10 cellular contexts compared by ENCODE assay signal in the genomic region with DNA sequence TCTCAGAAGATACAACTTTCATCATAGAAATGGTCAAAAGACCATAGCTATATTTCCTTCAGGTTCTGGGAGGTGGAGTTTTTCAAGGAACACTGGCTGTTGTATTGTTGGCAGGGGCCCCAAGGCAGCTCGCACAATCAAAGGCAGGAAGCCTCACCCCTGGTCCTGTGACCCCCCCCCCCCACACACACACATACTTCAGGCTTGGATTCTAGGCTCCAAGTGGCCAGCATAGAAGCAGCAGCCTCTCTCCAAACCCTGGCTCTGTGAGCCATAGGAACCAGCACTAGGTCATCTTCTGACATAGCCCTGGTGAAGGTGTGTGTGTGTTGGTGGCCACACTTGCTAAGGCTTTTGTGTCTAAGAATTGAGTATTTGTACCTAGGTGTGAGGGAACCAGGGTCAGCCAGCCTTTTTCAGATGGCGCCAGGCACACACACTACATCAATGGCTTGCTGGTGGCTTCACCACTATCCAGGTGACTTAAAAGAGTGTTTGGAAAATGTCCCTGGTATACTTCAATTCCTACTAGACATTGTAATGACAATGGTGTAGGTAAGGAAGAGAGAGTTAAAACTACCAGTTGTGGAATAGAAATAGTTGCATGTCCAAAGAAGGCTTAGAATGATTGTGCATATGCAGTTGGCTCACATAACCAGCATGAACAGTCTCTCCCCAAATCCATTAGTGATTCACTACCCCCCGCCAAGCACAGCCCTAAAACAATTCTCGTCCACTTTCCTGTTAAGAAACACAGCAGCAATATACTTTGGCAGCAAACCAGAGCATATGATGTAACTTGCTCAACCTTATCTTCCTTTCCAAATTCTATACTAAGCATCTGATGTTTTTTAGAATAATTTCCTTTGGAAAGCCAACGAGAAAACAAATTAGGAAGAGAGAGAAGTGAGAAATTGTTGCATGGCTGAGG.
DNase-seq lines count a peak whose midpoint lies in the region; ATAC-seq lines count a peak whose summit lies in the region.
"Had no signal": no experiment of that assay in that cellular context is flagged by ENCODE, and none has a peak within 500 bp of the region (broad histone marks: within the 10 kb centered on the region; RNA-seq: fewer than 3 reads in every experiment).

No MANE protein-coding gene starts in this region.

- H3K27me3 ChIP-seq in SJSA1 (replicated peaks), result no peaks in the 10 kb centered on the region

- peaks cover 61% of the 10 kb centered on the region for H3K36me3 ChIP-seq in SJSA1

- peak overlapping the region; percentile 97 for H3K27ac ChIP-seq in SJSA1

- ATAC-seq in GM21717 (IDR thresholded peaks at IDR 0.05; ENCODE audit: unreplicated experiment), result no peak
- ATAC-seq: activated T-cell treated with anti-CD3 and anti-CD28 coated beads, Interleukin-2, amount 50 U/mL, for 72 hours; natural killer cell had no signal

- H3K4me3 ChIP-seq in SJSA1, result no peak overlapping the region

- DNase-seq in GM03348 (ENCODE audit: low spot score), result peak; percentile 45
- peak; percentile 76 to 79 for DNase-seq in SJSA1 (ENCODE audit: low read depth in 1 of 2, low spot score in 2 of 2)
- DNase-seq in fibroblast of the conjunctiva (ENCODE audit: low read depth), result peak; percentile 95
- DNase-seq in pulmonary artery endothelial cell (ENCODE audit: low read depth, low spot score), result peak; percentile 90
- DNase-seq in activated CD8-positive, alpha-beta memory T cell treated with anti-CD3 and anti-CD28 coated beads, Interleukin-2, amount 50 U/mL, for 4 hours, result no peak
- DNase-seq in activated CD4-positive, alpha-beta T cell treated with anti-CD3 and anti-CD28 coated beads for 4 hours, result no peak
- DNase-seq in Ammon's horn (ENCODE audit: low spot score), result no peak
- DNase-seq: activated T-cell treated with anti-CD3 and anti-CD28 coated beads, Interleukin-2, amount 50 U/mL, for 72 hours; natural killer cell had no signal

- peaks cover 81% of the 10 kb centered on the region for H3K4me1 ChIP-seq in SJSA1 (replicated peaks)

- H3K9me3 ChIP-seq in SJSA1 (replicated peaks), result no peaks in the 10 kb centered on the region

Comparison
In these comparisons a context has a peak if more than half of its experiments do, and no peak if none do; other contexts are left out.
1. DNase-seq: peak in GM03348 (single experiment), SJSA1 (2 of 2), fibroblast of the conjunctiva (single experiment) and pulmonary artery endothelial cell (single experiment); none in activated CD8-positive, alpha-beta memory T cell treated with anti-CD3 and anti-CD28 coated beads, Interleukin-2, amount 50 U/mL, for 4 hours (single experiment), activated CD4-positive, alpha-beta T cell treated with anti-CD3 and anti-CD28 coated beads for 4 hours (0 of 2) and Ammon's horn (single experiment).